ENCODE assay signal across 16 cellular contexts in the genomic region with DNA sequence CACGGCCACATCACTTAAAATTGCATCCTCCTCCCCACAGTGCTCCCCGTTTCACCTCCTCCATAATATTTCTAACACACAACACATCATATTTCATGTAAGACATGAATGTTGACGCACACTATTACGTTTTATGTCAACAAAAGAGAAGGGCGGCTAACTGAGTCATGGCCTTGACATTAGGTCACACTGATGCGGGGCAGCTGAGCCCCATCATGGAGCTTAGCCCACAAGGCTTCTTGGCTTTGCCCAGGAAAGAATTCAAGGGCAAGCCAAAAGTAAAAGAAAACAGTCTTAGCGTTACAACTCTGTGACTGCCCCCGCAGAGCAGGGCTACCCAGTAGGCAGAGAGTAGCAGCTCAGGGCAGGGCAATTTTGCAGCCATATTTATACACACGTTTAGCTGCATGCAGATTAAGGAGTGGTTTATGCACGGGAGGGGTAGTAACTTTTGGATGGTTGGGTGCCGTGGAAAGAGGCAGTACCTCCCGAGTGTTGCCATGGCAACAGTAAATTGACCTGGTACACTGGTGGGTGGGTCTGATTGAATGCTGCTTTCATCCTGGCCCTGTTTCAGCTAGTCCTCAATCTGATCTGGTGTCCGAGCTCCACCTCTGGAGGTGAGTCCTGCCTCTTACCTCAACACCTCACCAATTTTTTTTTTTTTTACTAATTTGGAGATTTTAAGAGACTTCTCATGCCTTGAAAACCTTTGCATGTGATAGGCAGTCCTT.
DNase-seq lines count a peak whose midpoint lies in the region; ATAC-seq, FAIRE-seq and TF ChIP-seq lines count a peak whose summit lies in the region.
"Had no signal": no experiment of that assay in that cellular context is flagged by ENCODE, and none has a peak within 500 bp of the region (broad histone marks: within the 10 kb centered on the region; RNA-seq: fewer than 3 reads in every experiment).

No MANE protein-coding gene starts in this region.

- intact Hi-C loops in GM12878 (cut with micrococcal nuclease; ENCODE audit: unreplicated experiment) = no loop called here
- intact Hi-C loops in Right ventricle myocardium superior (cut with DNase I) = no loop called here

- H3K27me3 ChIP-seq in GM12878 (replicated peaks in 1 of 2; ENCODE audit: control insufficient read depth in 2 of 2, insufficient read depth in 2 of 2, low read length in 1 of 2) (peaks cover 2% of the 10 kb centered on the region in 2 experiments; a peak in 2 of 4 replicates), neural progenitor cell (no peaks in the 10 kb centered on the region), suprapubic skin (peaks cover 25% of the 10 kb centered on the region)
- H3K27me3 ChIP-seq: BLaER1 treated with 17β-estradiol and CSF1 and Interleukin-3, amounts not matched to agents 10 nM and 100 nM; SJSA1 had no signal

- H3K9me3 Mint-ChIP-seq in HFFc6 (peaks cover 2% of the 10 kb centered on the region), neural progenitor cell (peaks cover 8% of the 10 kb centered on the region)
- H3K9me3 Mint-ChIP-seq: stimulated activated naive CD8-positive, alpha-beta T cell treated with anti-CD3 and anti-CD28 coated beads, Interleukin-15, Interleukin-2, amounts not matched to agents 100 ng/mL and 50 ng/mL, for 24 hours had no signal

- H3K4me1 Mint-ChIP-seq in HFFc6 (ENCODE audit: low read depth) (peaks cover 16% of the 10 kb centered on the region; the same call in 1 of the 2 replicates), neural progenitor cell (peaks cover 5% of the 10 kb centered on the region)

- H3K36me3 Mint-ChIP-seq in HFFc6 (ENCODE audit: low read depth) (no peaks in the 10 kb centered on the region), neural progenitor cell (no peaks in the 10 kb centered on the region)

- H2AFZ ChIP-seq in GM12878 (ENCODE audit: control insufficient read depth, low read depth, low read length) (no peak overlapping the region), neural progenitor cell (replicated peaks) (no peak overlapping the region)
- H2AFZ ChIP-seq: hepatocyte had no signal

- no TSS peak for BruUV-seq in GM12878 (replicated peaks; lab: Mats Ljungman, UMichigan)

- DNase-seq in HFFc6 = no peak
- DNase-seq in NCI-H2196 (lab: John Stamatoyannopoulos, UW; ENCODE audit: unreplicated experiment) = peak; percentile 49
- DNase-seq in GM12878 (ENCODE audit: low read depth, low spot score) = no peak
- DNase-seq in neural progenitor cell (ENCODE audit: low spot score) = peak; percentile 46
- DNase-seq in Right ventricle myocardium superior = no peak
- no peak for DNase-seq in COLO829 (ENCODE audit: low spot score)
- no peak for DNase-seq in suprapubic skin (ENCODE audit: low spot score in 2 of 2)
- DNase-seq: activated gamma-delta T cell treated with Interleukin-2 at 50 U/mL for 16 hours, H9, nephron progenitor cell had no signal

- SMC1A ChIA-PET in GM12878 (lab: Charles Lee; ENCODE audit: uncharacterized antibody, unreplicated experiment) = interaction anchor here (0.6 to 0.9 kb wide), 3 partner anchors 116 to 455 kb away, joined by 3 read pairs; no protein-coding TSS in a partner anchor

- TF ChIP-seq EP300 in GM12878 (IDR thresholded peaks at IDR 0.05; ENCODE audit: borderline replicate concordance in 1 of 2, control insufficient read depth in 1 of 2, low read depth in 2 of 2, low read length in 2 of 2) (no peak), suprapubic skin (IDR thresholded peaks at IDR 0.05) (no peak)

- H3K36me3 ChIP-seq in GM12878 (ENCODE audit: control insufficient read depth in 2 of 2, insufficient read depth in 2 of 2, low read length in 1 of 2) (no peaks in the 10 kb centered on the region), neural progenitor cell (no peaks in the 10 kb centered on the region), suprapubic skin (no peaks in the 10 kb centered on the region)
- H3K36me3 ChIP-seq: BLaER1 treated with 17β-estradiol and CSF1 and Interleukin-3, amounts not matched to agents 10 nM and 100 nM; SJSA1 had no signal

- H3F3A ChIP-seq in neural progenitor cell (ENCODE audit: low read depth) = no peaks in the 10 kb centered on the region

- RAD21 ChIA-PET in GM12878 (lab: Charles Lee; ENCODE audit: unreplicated experiment) = interaction anchor here (1.1 kb wide), 1 partner anchor 484 kb away, joined by 4 read pairs; no protein-coding TSS in a partner anchor

- H3K4me3 ChIP-seq in GM12878 = no peak overlapping the region
- H3K4me3 ChIP-seq in neural progenitor cell = no peak overlapping the region
- H3K4me3 ChIP-seq in suprapubic skin = no peak overlapping the region
- H3K4me3 ChIP-seq: BLaER1 treated with 17β-estradiol and CSF1 and Interleukin-3, amounts not matched to agents 10 nM and 100 nM; hepatocyte; SJSA1 had no signal

- TF ChIP-seq POLR2A in GM12878 (IDR thresholded peaks at IDR 0.05; ENCODE audit: low read depth, low read length) = no peak
- TF ChIP-seq POLR2A in suprapubic skin (IDR thresholded peaks at IDR 0.05) = no peak

- H3K9ac ChIP-seq in GM12878 (ENCODE audit: control insufficient read depth, insufficient read depth, low read length) (no peak overlapping the region), neural progenitor cell (no peak overlapping the region)
- H3K9ac ChIP-seq: BLaER1 treated with 17β-estradiol and CSF1 and Interleukin-3, amounts not matched to agents 10 nM and 100 nM had no signal

- no peaks in the 10 kb centered on the region; the same call in 2 of the 3 replicates for H3K9me3 ChIP-seq in GM12878 (replicated peaks; ENCODE audit: control insufficient read depth, insufficient read depth, low read length)
- no peaks in the 10 kb centered on the region for H3K9me3 ChIP-seq in neural progenitor cell (ENCODE audit: low read depth)
- H3K9me3 ChIP-seq in suprapubic skin = no peaks in the 10 kb centered on the region
- H3K9me3 ChIP-seq: SJSA1 had no signal

- H3K4me1 ChIP-seq in GM12878 (ENCODE audit: control insufficient read depth, insufficient read depth, low read length) (no peaks in the 10 kb centered on the region), neural progenitor cell (no peaks in the 10 kb centered on the region), suprapubic skin (peaks cover 6% of the 10 kb centered on the region)

- in situ Hi-C loops in GM12878 (cut with MboI) = no loop called here

- TF ChIP-seq CTCF in HFFc6 (IDR thresholded peaks at IDR 0.05) (no peak), GM12878 (IDR thresholded peaks at IDR 0.05 in 2 of 3, conservative IDR thresholded peaks at IDR 0.05 in 1 of 3; ENCODE audit: control insufficient read depth in 2 of 3, extremely low read depth in 1 of 3, insufficient read depth in 1 of 3, low read depth in 3 of 3, low read length in 3 of 3) (no peak), neural progenitor cell (IDR thresholded peaks at IDR 0.05) (no peak), suprapubic skin (IDR thresholded peaks at IDR 0.05) (no peak)

- H3K27me3 Mint-ChIP-seq in HFFc6 (ENCODE audit: insufficient read depth) (peaks cover 41% of the 10 kb centered on the region), neural progenitor cell (ENCODE audit: insufficient read depth, low read depth) (no peaks in the 10 kb centered on the region)

- 40% methylated on average over 13 of the region's 13 CpGs for WGBS in GM12878 (ENCODE audit: insufficient coverage, insufficient replicate concordance, low lambda C conversion rate, missing lambda C conversion rate)
- WGBS in suprapubic skin = 61% methylated on average over 13 of the region's 13 CpGs

- no peaks in the 10 kb centered on the region for H4K20me1 ChIP-seq in GM12878 (ENCODE audit: control insufficient read depth, insufficient read depth)
- H4K20me1 ChIP-seq in neural progenitor cell (ENCODE audit: low read depth) = no peaks in the 10 kb centered on the region
- H4K20me1 ChIP-seq: BLaER1 treated with 17β-estradiol and CSF1 and Interleukin-3, amounts not matched to agents 10 nM and 100 nM had no signal

- CTCF ChIA-PET in GM12878 (lab: Yijun Ruan, JAX) = interaction anchor here (0.5 to 1.0 kb wide), 2 partner anchors 453 to 485 kb away, joined by 3 to 5 read pairs; no protein-coding TSS in a partner anchor

- no peaks in the 10 kb centered on the region for H3K79me2 ChIP-seq in GM12878 (ENCODE audit: control insufficient read depth, insufficient read depth, low read length)
- no peaks in the 10 kb centered on the region for H3K79me2 ChIP-seq in neural progenitor cell (ENCODE audit: low read depth)
- H3K79me2 ChIP-seq: hepatocyte had no signal

- H3K27ac ChIP-seq in GM12878 (ENCODE audit: control insufficient read depth, insufficient read depth) (no peak overlapping the region), neural progenitor cell (no peak overlapping the region), suprapubic skin (no peak overlapping the region)
- H3K27ac ChIP-seq: BLaER1 treated with 17β-estradiol and CSF1 and Interleukin-3, amounts not matched to agents 10 nM and 100 nM; epithelial cell of prostate; hepatocyte; SJSA1 had no signal

- POLR2A ChIA-PET in GM12878 (lab: Charles Lee) = no interaction called here

- no peak for TF ChIP-seq RAD21 in GM12878 (IDR thresholded peaks at IDR 0.05; ENCODE audit: insufficient read depth, low read depth, low read length)

- H3K27ac Mint-ChIP-seq in HFFc6 (no peak overlapping the region), neural progenitor cell (no peak overlapping the region)
- H3K27ac Mint-ChIP-seq: H9; nephron progenitor cell; stimulated activated naive CD8-positive, alpha-beta T cell treated with anti-CD3 and anti-CD28 coated beads, Interleukin-15, Interleukin-2, amounts not matched to agents 100 ng/mL and 50 ng/mL, for 24 hours had no signal

- no peak overlapping the region for H3K4me2 ChIP-seq in GM12878 (ENCODE audit: control insufficient read depth, insufficient read depth)
- H3K4me2 ChIP-seq in neural progenitor cell = no peak overlapping the region
- H3K4me2 ChIP-seq: BLaER1 treated with 17β-estradiol and CSF1 and Interleukin-3, amounts not matched to agents 10 nM and 100 nM had no signal

- ATAC-seq in GM12878 (no peak), HG02840 (IDR thresholded peaks at IDR 0.05; ENCODE audit: low FRiP score, unreplicated experiment) (no peak), Right ventricle myocardium superior (ENCODE audit: poor library complexity) (no peak)

- FAIRE-seq in GM12878 (lab: Jason Lieb, UNC) = no peak

- peak overlapping the region; percentile 27; the same call in 1 of the 2 replicates for H3K4me3 Mint-ChIP-seq in HFFc6
- H3K4me3 Mint-ChIP-seq in neural progenitor cell = no peak overlapping the region
- H3K4me3 Mint-ChIP-seq: H9; nephron progenitor cell; stimulated activated naive CD8-positive, alpha-beta T cell treated with anti-CD3 and anti-CD28 coated beads, Interleukin-15, Interleukin-2, amounts not matched to agents 100 ng/mL and 50 ng/mL, for 24 hours had no signal

TF ChIP-seq in GM12878, 131 proteins besides CTCF, POLR2A, EP300 and RAD21:
- TF ChIP-seq ASH2L (IDR thresholded peaks at IDR 0.05; ENCODE audit: borderline replicate concordance, low read depth) = no peak
- 0 out of 2 replicates have a peak, but pooled peaks have one; percentile 55 for TF ChIP-seq BMI1 (IDR thresholded peaks at IDR 0.05; ENCODE audit: borderline replicate concordance)

Comparison
In these comparisons a context has a peak if more than half of its experiments do, and no peak if none do; other contexts are left out.
1. DNase-seq: peak in NCI-H2196 (single experiment) and neural progenitor cell (single experiment); none in HFFc6 (single experiment), GM12878 (single experiment), Right ventricle myocardium superior (single experiment), COLO829 (single experiment) and suprapubic skin (0 of 2).